In the genomic region with DNA sequence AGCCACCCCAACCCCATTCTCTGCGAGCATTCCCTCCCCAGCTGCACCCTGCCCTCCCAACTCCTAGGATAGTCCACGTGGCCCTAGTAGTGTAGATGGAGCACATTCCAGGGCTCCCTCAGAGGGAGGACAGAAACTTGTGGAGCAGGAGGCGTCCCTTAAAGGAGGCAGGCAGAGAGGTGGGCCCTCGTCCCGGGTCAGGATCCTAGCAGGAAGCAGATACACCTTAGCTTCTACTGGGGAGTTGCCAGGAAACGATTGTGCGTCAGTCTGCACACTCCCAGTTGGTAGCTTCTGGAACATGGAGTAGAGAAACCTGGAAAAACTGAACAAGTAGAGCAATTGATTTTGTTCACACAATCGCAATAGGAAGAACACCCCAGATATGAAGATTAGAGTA, we compare ENCODE assay signal across 24 cellular contexts.
"Had no signal": no experiment of that assay in that cellular context is flagged by ENCODE, and none has a peak within 500 bp of the region (broad histone marks: within the 10 kb centered on the region; RNA-seq: fewer than 3 reads in every experiment).

No MANE protein-coding gene starts in this region.

- H3K27ac ChIP-seq: brain microvascular endothelial cell, esophagus muscularis mucosa, gastroesophageal sphincter, heart left ventricle, neural progenitor cell, right atrium auricular region had no signal

- FAIRE-seq: colon, endothelial cell of umbilical vein, urothelium cell line had no signal

- H3K27me3 Mint-ChIP-seq: activated CD4-positive, alpha-beta memory T cell treated with anti-CD3 and anti-CD28 coated beads, Interleukin-2, amount 10 ng/mL, durations not matched to agents 7 days and 5 days; progenitor cell of endocrine pancreas; T-cell had no signal

- DNase-seq: activated CD4-positive, alpha-beta memory T cell treated with anti-CD3 and anti-CD28 coated beads, Interleukin-2, amount 10 ng/mL, durations not matched to agents 7 days and 5 days; activated CD4-positive, alpha-beta T cell treated with anti-CD3 and anti-CD28 coated beads for 48 hours; activated CD4-positive, CD25-positive, alpha-beta regulatory T cell; activated naive CD4-positive, alpha-beta T cell treated with Interleukin-2 at 50 U/mL for 16 hours; activated naive CD8-positive, alpha-beta T cell treated with anti-CD3 and anti-CD28 coated beads, Interleukin-2, amount 10 ng/mL, durations not matched to agents 7 days and 5 days; activated T-cell treated with anti-CD3 and anti-CD28 coated beads, Interleukin-2, amount 50 U/mL, for 24 hours; brain microvascular endothelial cell; central memory CD4-positive, alpha-beta T cell; effector CD8-positive, alpha-beta T cell; heart left ventricle; mesendoderm; SK-N-SH; stimulated activated CD4-positive, alpha-beta T cell treated with anti-CD3 and anti-CD28 coated beads, Interleukin-15, amount 100 ng/mL, for 24 hours; stimulated activated CD4-positive, alpha-beta T cell treated with anti-CD3 and anti-CD28 coated beads, Interleukin-4, amount 100 ng/mL, for 1 hour; T-cell had no signal

- H3K36me3 ChIP-seq: brain microvascular endothelial cell, esophagus muscularis mucosa, gastroesophageal sphincter, heart left ventricle, neural progenitor cell, right atrium auricular region had no signal

- H3K36me3 Mint-ChIP-seq: activated naive CD8-positive, alpha-beta T cell treated with anti-CD3 and anti-CD28 coated beads, Interleukin-2, amount 10 ng/mL, durations not matched to agents 7 days and 5 days; neural progenitor cell; T-cell had no signal

- H3K4me3 Mint-ChIP-seq: activated CD4-positive, alpha-beta memory T cell treated with anti-CD3 and anti-CD28 coated beads, Interleukin-2, amount 10 ng/mL, durations not matched to agents 7 days and 5 days; activated naive CD8-positive, alpha-beta T cell treated with anti-CD3 and anti-CD28 coated beads, Interleukin-2, amount 10 ng/mL, durations not matched to agents 7 days and 5 days; activated T-cell treated with anti-CD3 and anti-CD28 coated beads, Interleukin-2, amount 50 U/mL, for 24 hours; neural progenitor cell; T-cell had no signal

- H3K9me3 ChIP-seq: esophagus muscularis mucosa, gastroesophageal sphincter, heart left ventricle, right atrium auricular region, SK-N-SH had no signal

- H3K4me3 ChIP-seq: esophagus muscularis mucosa, gastroesophageal sphincter, heart left ventricle, neural progenitor cell, right atrium auricular region had no signal

- H3K9me3 Mint-ChIP-seq: activated CD4-positive, alpha-beta memory T cell treated with anti-CD3 and anti-CD28 coated beads, Interleukin-2, amount 10 ng/mL, durations not matched to agents 7 days and 5 days; activated naive CD8-positive, alpha-beta T cell treated with anti-CD3 and anti-CD28 coated beads, Interleukin-2, amount 10 ng/mL, durations not matched to agents 7 days and 5 days; activated T-cell treated with anti-CD3 and anti-CD28 coated beads, Interleukin-2, amount 50 U/mL, for 24 hours; activated T-helper 2 cell treated with anti-CD3 and anti-CD28 coated beads, Interferon-gamma antibody, Interleukin-2, Interleukin-4, amounts not matched to agents 10 μg/mL and 5 μg/mL and 100 μg/mL, durations not matched to agents 14 hours and 24 hours and 36 hours; T-cell had no signal

- H3K27me3 ChIP-seq: brain microvascular endothelial cell, gastroesophageal sphincter, heart left ventricle, right atrium auricular region had no signal

- H3K27ac Mint-ChIP-seq: activated CD4-positive, alpha-beta memory T cell treated with anti-CD3 and anti-CD28 coated beads, Interleukin-2, amount 10 ng/mL, durations not matched to agents 7 days and 5 days; activated naive CD8-positive, alpha-beta T cell treated with anti-CD3 and anti-CD28 coated beads, Interleukin-2, amount 10 ng/mL, durations not matched to agents 7 days and 5 days; activated T-cell treated with anti-CD3 and anti-CD28 coated beads, Interleukin-2, amount 50 U/mL, for 24 hours; activated T-helper 2 cell treated with anti-CD3 and anti-CD28 coated beads, Interferon-gamma antibody, Interleukin-2, Interleukin-4, amounts not matched to agents 10 μg/mL and 5 μg/mL and 100 μg/mL, durations not matched to agents 14 hours and 24 hours and 36 hours; neural progenitor cell; T-cell had no signal

- ATAC-seq: gastroesophageal sphincter, heart left ventricle, T-cell had no signal
